ENCODE assay signal across 1 cellular context in genomic region chr6:63571382-63571882, GRCh38.
TF ChIP-seq lines count a peak whose summit lies in the region.

No MANE protein-coding gene starts in this region.

TF ChIP-seq in A549, 52 proteins besides CTCF, POLR2A, EP300 and RAD21 (continued from another document):
- TF ChIP-seq HES2 (IDR thresholded peaks at IDR 0.05) (no peak), TP53 (CRISPR knock-in tag; IDR thresholded peaks at IDR 0.05) (no peak), KDM1A (IDR thresholded peaks at IDR 0.05; ENCODE audit: low read depth) (no peak), ELK1 (IDR thresholded peaks at IDR 0.05; ENCODE audit: low read depth, low read length) (no peak), TFCP2L1 (CRISPR knock-in tag; IDR thresholded peaks at IDR 0.05) (no peak), PHF8 (IDR thresholded peaks at IDR 0.05; ENCODE audit: borderline replicate concordance, low read depth) (no peak), MAZ (IDR thresholded peaks at IDR 0.05; ENCODE audit: borderline replicate concordance, low read depth, low read length) (no peak), ATOH8 (CRISPR knock-in tag; IDR thresholded peaks at IDR 0.05; ENCODE audit: low read depth) (no peak), BHLHE40 (IDR thresholded peaks at IDR 0.05; ENCODE audit: low read depth, low read length) (no peak), HOXB13 (CRISPR knock-in tag; IDR thresholded peaks at IDR 0.05; ENCODE audit: low read depth) (peak; percentile 70; the same call in 1 of the 2 replicates), ZFP36 (IDR thresholded peaks at IDR 0.05; ENCODE audit: borderline replicate concordance, partially characterized antibody) (no peak), CBX8 (IDR thresholded peaks at IDR 0.05) (no peak), BCL3 (IDR thresholded peaks at IDR 0.05) (no peak; the same call in 2 of the 3 replicates)
